In genomic region chr13:30907167-30907761, GRCh38 we compare ENCODE assay signal across 11 cellular contexts. TPM values are rescaled to one million over a fixed set of nuclear protein-coding genes. Genes with fewer than 3 reads are reported as not detected.
DNase-seq lines count a peak whose midpoint lies in the region; ATAC-seq, FAIRE-seq and TF ChIP-seq lines count a peak whose summit lies in the region.
"Had no signal": no experiment of that assay in that cellular context is flagged by ENCODE, and none has a peak within 500 bp of the region (broad histone marks: within the 10 kb centered on the region; RNA-seq: fewer than 3 reads in every experiment).

No MANE protein-coding gene starts in this region.

- no peak overlapping the region for H3K27ac Mint-ChIP-seq in nephron progenitor cell
- H3K27ac Mint-ChIP-seq: activated CD4-positive, alpha-beta T cell treated with anti-CD3 and anti-CD28 coated beads for 36 hours had no signal

- H3K36me3 Mint-ChIP-seq in nephron progenitor cell (ENCODE audit: low read depth): no peaks in the 10 kb centered on the region

- H3K4me1 ChIP-seq in A673 (ENCODE audit: insufficient read depth, low read length, poor library complexity, severe bottlenecking) (peaks cover 20% of the 10 kb centered on the region), SJCRH30 (peaks cover 21% of the 10 kb centered on the region)

- no peak for FAIRE-seq in GM12891 (lab: Jason Lieb, UNC)

- TF ChIP-seq POLR2A in GM12891 (IDR thresholded peaks at IDR 0.05; ENCODE audit: low read depth, low read length): no peak

- H3K27ac ChIP-seq in A673 (ENCODE audit: low read depth, low read length, poor library complexity, severe bottlenecking) (peak overlapping the region; percentile 56), SJCRH30 (peak overlapping the region; percentile 19; the same call in 1 of the 2 replicates)

- H3K4me3 Mint-ChIP-seq in nephron progenitor cell: peak overlapping the region; percentile 57
- H3K4me3 Mint-ChIP-seq: activated CD4-positive, alpha-beta T cell treated with anti-CD3 and anti-CD28 coated beads for 36 hours had no signal

- no peak overlapping the region for H3K4me3 ChIP-seq in A673 (ENCODE audit: low read depth, low read length, poor library complexity, severe bottlenecking)
- H3K4me3 ChIP-seq in SJCRH30: no peak overlapping the region

- peaks cover 32% of the 10 kb centered on the region for H3K4me1 Mint-ChIP-seq in nephron progenitor cell

- intact Hi-C loops in A673 (cut with micrococcal nuclease; ENCODE audit: unreplicated experiment): no loop called here

- H3K36me3 ChIP-seq in A673 (ENCODE audit: insufficient read depth, low read length, poor library complexity, severe bottlenecking) (no peaks in the 10 kb centered on the region), SJCRH30 (peaks cover 17% of the 10 kb centered on the region)

- peaks cover 59% of the 10 kb centered on the region for H3K27me3 Mint-ChIP-seq in nephron progenitor cell (ENCODE audit: low read depth, poor library complexity)

- POLR2A ChIA-PET in A673 (lab: Charles Lee; ENCODE audit: low non-redundant PET): no interaction called here

- ATAC-seq in HG03432 (IDR thresholded peaks at IDR 0.05; ENCODE audit: unreplicated experiment) (no peak), HG02970 (IDR thresholded peaks at IDR 0.05; ENCODE audit: low FRiP score, unreplicated experiment) (no peak)
- ATAC-seq: left colon had no signal

- no peak for DNase-seq in A673 (ENCODE audit: low spot score)
- peak; percentile 80 to 89 for DNase-seq in SJCRH30
- peak; percentile 46 for DNase-seq in fibroblast of gingiva (ENCODE audit: low read depth)
- DNase-seq in nephron progenitor cell: no peak
- no peak for DNase-seq in germinal center (ENCODE audit: low spot score)
- no peak for DNase-seq in GM12891 (ENCODE audit: insufficient read length, low spot score)
- DNase-seq: cerebellar nuclear complex had no signal

- H3K9me3 ChIP-seq in A673 (ENCODE audit: low read depth, low read length, poor library complexity, severe bottlenecking): no peaks in the 10 kb centered on the region
- no peaks in the 10 kb centered on the region; the same call in 1 of the 2 replicates for H3K9me3 ChIP-seq in SJCRH30 (replicated peaks)

- CTCF ChIA-PET in A673 (lab: Charles Lee): no interaction called here

- TF ChIP-seq CTCF in A673 (conservative IDR thresholded peaks at IDR 0.05; ENCODE audit: low read depth, low read length): no peak
- TF ChIP-seq CTCF in nephron progenitor cell (IDR thresholded peaks at IDR 0.05): no peak

- peaks cover 5% of the 10 kb centered on the region for H3K9me3 Mint-ChIP-seq in nephron progenitor cell

- H3K27me3 ChIP-seq in A673 (replicated peaks; ENCODE audit: insufficient read depth, low read depth, low read length, poor library complexity) (no peaks in the 10 kb centered on the region), SJCRH30 (no peaks in the 10 kb centered on the region)

- no TSS peak for BruUV-seq in A673 (replicated peaks; lab: Mats Ljungman, UMichigan)

TF ChIP-seq in GM12891, 5 proteins besides CTCF, POLR2A, EP300 and RAD21:
- TF ChIP-seq POU2F2 (IDR thresholded peaks at IDR 0.05; ENCODE audit: low read depth, low read length) (no peak), TAF1 (IDR thresholded peaks at IDR 0.05; ENCODE audit: low read depth, low read length) (no peak), SPI1 (IDR thresholded peaks at IDR 0.05; ENCODE audit: low read depth, low read length) (no peak), PAX5 (IDR thresholded peaks at IDR 0.05; ENCODE audit: insufficient read depth, low read length, severe bottlenecking) (no peak), POLR2AphosphoS5 (IDR thresholded peaks at IDR 0.05; ENCODE audit: low read depth, low read length) (no peak)

RNA-seq across cellular contexts. Expression of gene MEDAG, which starts 1.2 kb away (rescaled TPM):
- not detected in 2 replicates for total RNA-seq in A673 (2021)
- total RNA-seq in SJCRH30 (2014; rRNA removed; shearing (Covaris generic)): 52.1 and 56.1 TPM in 2 replicates
- not detected for polyA plus RNA-seq in GM12891 (2012; ENCODE audit: low read depth, missing spikeins)
- total RNA-seq: activated CD4-positive, alpha-beta T cell treated with anti-CD3 and anti-CD28 coated beads for 36 hours had no signal

RNA-seq across cellular contexts. Expression of gene TEX26, which starts 25.2 kb away (rescaled TPM):
- not detected in 2 replicates for total RNA-seq in A673 (2021)
- not detected in 2 replicates for total RNA-seq in SJCRH30 (2014; rRNA removed; shearing (Covaris generic))
- polyA plus RNA-seq in GM12891 (2012; ENCODE audit: low read depth, missing spikeins): not detected
- total RNA-seq: activated CD4-positive, alpha-beta T cell treated with anti-CD3 and anti-CD28 coated beads for 36 hours; left colon had no signal

Comparison
In these comparisons a context has a peak if more than half of its experiments do, and no peak if none do; other contexts are left out.
1. DNase-seq: peak in SJCRH30 (2 of 2) and fibroblast of gingiva (single experiment); none in A673 (single experiment), nephron progenitor cell (single experiment), germinal center (single experiment) and GM12891 (single experiment).
2. RNA of gene MEDAG, which starts 1.2 kb away (total RNA-seq): 52.1 to 56.1 TPM in SJCRH30; not detected in A673; every median in the first group is over 10 times any median in the second.